Comparison of ENCODE assay signal across 1 cellular context in genomic region chr17:3559270-3559645, GRCh38.
TF ChIP-seq lines count a peak whose summit lies in the region.

No MANE protein-coding gene starts in this region.

TF ChIP-seq in HepG2, 621 proteins besides CTCF, POLR2A, EP300 and RAD21:
- no peak for TF ChIP-seq ZBTB40 (IDR thresholded peaks at IDR 0.05)
- TF ChIP-seq ZBTB40 (CRISPR knock-in tag; IDR thresholded peaks at IDR 0.05) = 0 out of 2 replicates have a peak, but pooled peaks have one; percentile 18
- no peak for TF ChIP-seq ETV6 (CRISPR knock-in tag; conservative IDR thresholded peaks at IDR 0.05)
TF ChIP-seq in HepG2: peak in this region for 1.
